Comparison of ENCODE assay signal across 9 cellular contexts in genomic region chr12:117685115-117685926, GRCh38.
A peak's percentile ranks its signal among the peaks of the same experiment; 100 is the strongest.
DNase-seq lines count a peak whose midpoint lies in the region; ATAC-seq and TF ChIP-seq lines count a peak whose summit lies in the region.
"Had no signal": no experiment of that assay in that cellular context is flagged by ENCODE, and none has a peak within 500 bp of the region (broad histone marks: within the 10 kb centered on the region; RNA-seq: fewer than 3 reads in every experiment).

No MANE protein-coding gene starts in this region.

- peaks cover 5% of the 10 kb centered on the region; the same call in 1 of the 2 replicates for H3K36me3 Mint-ChIP-seq in HFFc6 (ENCODE audit: low read depth)
- no peaks in the 10 kb centered on the region for H3K36me3 Mint-ChIP-seq in stimulated activated naive B cell treated with anti-CD40 and anti-IgM and Interleukin-4, amounts not matched to agents 10 μg/mL and 1 μg/mL and 100 μg/mL, for 72 hours
- no peaks in the 10 kb centered on the region for H3K36me3 Mint-ChIP-seq in CD8-positive, alpha-beta T cell
- H3K36me3 Mint-ChIP-seq: activated naive CD8-positive, alpha-beta T cell had no signal

- POLR2A ChIA-PET in CD8-positive, alpha-beta T cell (lab: Charles Lee), result no interaction called here

- CTCF ChIA-PET in CD8-positive, alpha-beta T cell (lab: Charles Lee), result no interaction called here

- H3K27me3 ChIP-seq in CD8-positive, alpha-beta T cell (ENCODE audit: insufficient read depth, low read length), result no peaks in the 10 kb centered on the region

- no peak overlapping the region for H3K27ac ChIP-seq in CD8-positive, alpha-beta T cell (ENCODE audit: low read depth, low read length)

- DNase-seq in HFFc6 (peak; percentile 79), RPMI8226 (peak; percentile 15), iPS DF 4.7 (ENCODE audit: extremely low read depth, low spot score) (peak; percentile 64), NCI-H1436 (lab: John Stamatoyannopoulos, UW) (no peak)
- DNase-seq in stimulated activated naive B cell treated with anti-CD40 and anti-IgM and Interleukin-4, amounts not matched to agents 10 μg/mL and 1 μg/mL and 100 μg/mL, for 72 hours, result no peak
- DNase-seq in CD8-positive, alpha-beta T cell, result no peak
- no peak for DNase-seq in activated CD4-positive, alpha-beta T cell treated with anti-CD3 and anti-CD28 coated beads, Interleukin-2, amount 50 U/mL, for 48 hours
- no peak for DNase-seq in stimulated activated CD4-positive, alpha-beta T cell treated with anti-CD3 and anti-CD28 coated beads, Interleukin-4, amount 100 ng/mL, for 1 hour

- peaks cover 70% of the 10 kb centered on the region for H3K4me1 Mint-ChIP-seq in HFFc6 (ENCODE audit: low read depth)
- H3K4me1 Mint-ChIP-seq in stimulated activated naive B cell treated with anti-CD40 and anti-IgM and Interleukin-4, amounts not matched to agents 10 μg/mL and 1 μg/mL and 100 μg/mL, for 72 hours, result peaks cover 0 to 2% of the 10 kb centered on the region in 2 donors
- H3K4me1 Mint-ChIP-seq in CD8-positive, alpha-beta T cell (ENCODE audit: low read depth), result no peaks in the 10 kb centered on the region

- peak overlapping the region; percentile 98 for H3K27ac Mint-ChIP-seq in HFFc6
- no peak overlapping the region for H3K27ac Mint-ChIP-seq in stimulated activated naive B cell treated with anti-CD40 and anti-IgM and Interleukin-4, amounts not matched to agents 10 μg/mL and 1 μg/mL and 100 μg/mL, for 72 hours
- H3K27ac Mint-ChIP-seq in CD8-positive, alpha-beta T cell, result no peak overlapping the region
- H3K27ac Mint-ChIP-seq: activated naive CD8-positive, alpha-beta T cell had no signal

- peaks cover 5% of the 10 kb centered on the region; the same call in 1 of the 2 replicates for H3K9me3 Mint-ChIP-seq in HFFc6
- H3K9me3 Mint-ChIP-seq in stimulated activated naive B cell treated with anti-CD40 and anti-IgM and Interleukin-4, amounts not matched to agents 10 μg/mL and 1 μg/mL and 100 μg/mL, for 72 hours, result peaks cover 0 to 5% of the 10 kb centered on the region in 2 donors
- peaks cover 2% of the 10 kb centered on the region for H3K9me3 Mint-ChIP-seq in CD8-positive, alpha-beta T cell

- H3K4me3 ChIP-seq in CD8-positive, alpha-beta T cell (ENCODE audit: low read depth, low read length), result no peak overlapping the region

- intact Hi-C loops in CD8-positive, alpha-beta T cell (cut with DNase I, micrococcal nuclease), result no loop called here

- H3K36me3 ChIP-seq in CD8-positive, alpha-beta T cell (ENCODE audit: insufficient read depth, low read length), result no peaks in the 10 kb centered on the region

- ATAC-seq in stimulated activated naive B cell treated with anti-CD40 and anti-IgM and Interleukin-4, amounts not matched to agents 10 μg/mL and 1 μg/mL and 100 μg/mL, for 72 hours (replicated peaks), result peak; percentile 39 to 62
- ATAC-seq in CD8-positive, alpha-beta T cell, result no peak

- H3K27me3 Mint-ChIP-seq in HFFc6 (ENCODE audit: insufficient read depth), result peaks cover 8% of the 10 kb centered on the region
- H3K27me3 Mint-ChIP-seq in stimulated activated naive B cell treated with anti-CD40 and anti-IgM and Interleukin-4, amounts not matched to agents 10 μg/mL and 1 μg/mL and 100 μg/mL, for 72 hours, result peaks cover 8 to 12% of the 10 kb centered on the region in 2 donors
- H3K27me3 Mint-ChIP-seq in CD8-positive, alpha-beta T cell (ENCODE audit: low read depth), result peaks cover 15% of the 10 kb centered on the region

- H3K4me1 ChIP-seq in CD8-positive, alpha-beta T cell (ENCODE audit: insufficient read depth, low read length), result no peaks in the 10 kb centered on the region

- peak; percentile 27; the same call in 1 of the 2 replicates for TF ChIP-seq CTCF in HFFc6 (IDR thresholded peaks at IDR 0.05)
- TF ChIP-seq CTCF in CD8-positive, alpha-beta T cell (IDR thresholded peaks at IDR 0.05), result no peak

- H3K9me3 ChIP-seq in CD8-positive, alpha-beta T cell (ENCODE audit: low read length), result no peaks in the 10 kb centered on the region

- peak overlapping the region; percentile 76 for H3K4me3 Mint-ChIP-seq in HFFc6
- H3K4me3 Mint-ChIP-seq in stimulated activated naive B cell treated with anti-CD40 and anti-IgM and Interleukin-4, amounts not matched to agents 10 μg/mL and 1 μg/mL and 100 μg/mL, for 72 hours, result no peak overlapping the region
- H3K4me3 Mint-ChIP-seq in CD8-positive, alpha-beta T cell, result no peak overlapping the region
- H3K4me3 Mint-ChIP-seq: activated naive CD8-positive, alpha-beta T cell had no signal

Comparison
In these comparisons a context has a peak if more than half of its experiments do, and no peak if none do; other contexts are left out.
1. DNase-seq: peak in HFFc6 (single experiment), RPMI8226 (single experiment) and iPS DF 4.7 (single experiment); none in stimulated activated naive B cell treated with anti-CD40 and anti-IgM and Interleukin-4, amounts not matched to agents 10 μg/mL and 1 μg/mL and 100 μg/mL, for 72 hours (single experiment), CD8-positive, alpha-beta T cell (0 of 7), activated CD4-positive, alpha-beta T cell treated with anti-CD3 and anti-CD28 coated beads, Interleukin-2, amount 50 U/mL, for 48 hours (0 of 2), stimulated activated CD4-positive, alpha-beta T cell treated with anti-CD3 and anti-CD28 coated beads, Interleukin-4, amount 100 ng/mL, for 1 hour (single experiment) and NCI-H1436 (single experiment).